In the genomic region with DNA sequence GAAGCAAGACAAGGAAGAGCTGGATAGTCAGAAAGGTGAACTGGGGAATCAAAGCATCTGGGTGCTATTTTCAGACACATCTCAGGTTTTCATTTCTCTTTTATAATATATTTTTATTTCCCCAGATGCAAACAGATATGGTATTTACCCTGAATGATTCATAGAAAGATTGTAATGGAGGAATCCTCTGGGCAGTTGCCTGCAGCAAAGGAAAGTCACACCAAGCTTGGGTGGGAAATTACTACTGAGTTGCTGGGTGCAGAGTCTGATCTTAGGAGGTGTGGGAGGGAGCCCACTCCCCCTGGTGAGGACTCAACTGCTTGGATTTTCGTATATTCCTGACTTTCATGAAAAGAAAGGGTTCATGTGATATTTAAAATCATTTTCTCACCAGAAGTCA, we compare ENCODE assay signal across 15 cellular contexts. TPM values are rescaled to one million over a fixed set of nuclear protein-coding genes. Genes with fewer than 3 reads are reported as not detected.
DNase-seq lines count a peak whose midpoint lies in the region; ATAC-seq and TF ChIP-seq lines count a peak whose summit lies in the region.
"Had no signal": no experiment of that assay in that cellular context is flagged by ENCODE, and none has a peak within 500 bp of the region (broad histone marks: within the 10 kb centered on the region; RNA-seq: fewer than 3 reads in every experiment).

No MANE protein-coding gene starts in this region.

- TF ChIP-seq CTCF in activated B cell treated with CpG ODN at 0.5 μM for 24 hours (IDR thresholded peaks at IDR 0.05) (no peak), left ventricle myocardium inferior (IDR thresholded peaks at IDR 0.05; ENCODE audit: borderline replicate concordance) (no peak)

- H3K4me3 ChIP-seq in naive thymus-derived CD4-positive, alpha-beta T cell (ENCODE audit: low read length), result no peak overlapping the region
- H3K4me3 ChIP-seq in left ventricle myocardium inferior, result no peak overlapping the region
- H3K4me3 ChIP-seq: right atrium auricular region, transverse colon had no signal

- H3K4me1 Mint-ChIP-seq in activated T-cell treated with anti-CD3 and anti-CD28 coated beads, Interleukin-2, amount 50 U/mL, for 24 hours (ENCODE audit: low read depth), result peaks cover 30% of the 10 kb centered on the region
- peaks cover 27% of the 10 kb centered on the region for H3K4me1 Mint-ChIP-seq in activated B cell treated with CpG ODN at 0.5 μM for 24 hours
- H3K4me1 Mint-ChIP-seq in naive thymus-derived CD4-positive, alpha-beta T cell, result peaks cover 18 to 30% (median 20%) of the 10 kb centered on the region in 7 donors
- H3K4me1 Mint-ChIP-seq in stimulated activated naive B cell treated with anti-CD40 and anti-IgM and Interleukin-4, amounts not matched to agents 10 μg/mL and 1 μg/mL and 100 μg/mL, for 72 hours, result peaks cover 23 to 39% of the 10 kb centered on the region in 2 donors

- H3K27me3 ChIP-seq in naive thymus-derived CD4-positive, alpha-beta T cell (ENCODE audit: control insufficient read depth in 2 of 2, insufficient read depth in 2 of 2, low read length in 2 of 2), result peaks cover 7 to 8% of the 10 kb centered on the region in 2 donors
- H3K27me3 ChIP-seq in left ventricle myocardium inferior (ENCODE audit: low read depth), result no peaks in the 10 kb centered on the region
- H3K27me3 ChIP-seq: right atrium auricular region had no signal

- H3K9me3 ChIP-seq in naive thymus-derived CD4-positive, alpha-beta T cell (ENCODE audit: control insufficient read depth in 2 of 3, low read length in 3 of 3), result no peaks in the 10 kb centered on the region
- no peaks in the 10 kb centered on the region for H3K9me3 ChIP-seq in left ventricle myocardium inferior (replicated peaks)
- H3K9me3 ChIP-seq: right atrium auricular region, stomach, transverse colon had no signal

- H3K4me1 ChIP-seq in naive thymus-derived CD4-positive, alpha-beta T cell (ENCODE audit: control insufficient read depth in 2 of 2, insufficient read depth in 2 of 2, low read length in 2 of 2), result peaks cover 13 to 17% of the 10 kb centered on the region in 2 donors
- peaks cover 26% of the 10 kb centered on the region for H3K4me1 ChIP-seq in left ventricle myocardium inferior
- H3K4me1 ChIP-seq: foreskin keratinocyte had no signal

- CTCF ChIA-PET in activated B cell treated with CpG ODN at 0.5 μM for 24 hours (lab: Charles Lee), result no interaction called here
- CTCF ChIA-PET in naive thymus-derived CD4-positive, alpha-beta T cell (lab: Charles Lee), result no interaction called here

- peaks cover 58% of the 10 kb centered on the region for H3K27me3 Mint-ChIP-seq in activated T-cell treated with anti-CD3 and anti-CD28 coated beads, Interleukin-2, amount 50 U/mL, for 24 hours
- peaks cover 43% of the 10 kb centered on the region for H3K27me3 Mint-ChIP-seq in activated B cell treated with CpG ODN at 0.5 μM for 24 hours
- peaks cover 42 to 64% (median 47%) of the 10 kb centered on the region in 5 donors for H3K27me3 Mint-ChIP-seq in naive thymus-derived CD4-positive, alpha-beta T cell
- H3K27me3 Mint-ChIP-seq in stimulated activated naive B cell treated with anti-CD40 and anti-IgM and Interleukin-4, amounts not matched to agents 10 μg/mL and 1 μg/mL and 100 μg/mL, for 72 hours, result peaks cover 32 to 44% of the 10 kb centered on the region in 2 donors

- intact Hi-C loops in activated B cell treated with CpG ODN at 0.5 μM for 24 hours (cut with micrococcal nuclease), result loop anchor here (5.0 to 10.0 kb wide), 3 partner anchors 157 to 831 kb away; a partner anchor contains a TSS
- intact Hi-C loops in naive thymus-derived CD4-positive, alpha-beta T cell (cut with micrococcal nuclease), result loop anchor here (5.0 to 10.0 kb wide), 6 partner anchors 117 to 628 kb away; a partner anchor contains a TSS
- intact Hi-C loops in left ventricle myocardium inferior (cut with micrococcal nuclease), result no loop called here

- H3K27ac Mint-ChIP-seq in activated T-cell treated with anti-CD3 and anti-CD28 coated beads, Interleukin-2, amount 50 U/mL, for 24 hours, result peak overlapping the region; percentile 55
- no peak overlapping the region for H3K27ac Mint-ChIP-seq in activated B cell treated with CpG ODN at 0.5 μM for 24 hours
- H3K27ac Mint-ChIP-seq in naive thymus-derived CD4-positive, alpha-beta T cell, result no peak overlapping the region
- H3K27ac Mint-ChIP-seq in stimulated activated naive B cell treated with anti-CD40 and anti-IgM and Interleukin-4, amounts not matched to agents 10 μg/mL and 1 μg/mL and 100 μg/mL, for 72 hours, result peak overlapping the region; percentile 20

- no peak for ATAC-seq in activated B cell treated with CpG ODN at 0.5 μM for 24 hours (ENCODE audit: low read depth)
- ATAC-seq in naive thymus-derived CD4-positive, alpha-beta T cell, result no peak
- ATAC-seq in stimulated activated naive B cell treated with anti-CD40 and anti-IgM and Interleukin-4, amounts not matched to agents 10 μg/mL and 1 μg/mL and 100 μg/mL, for 72 hours (replicated peaks), result no peak
- no peak for ATAC-seq in HG03108 (IDR thresholded peaks at IDR 0.05; ENCODE audit: unreplicated experiment)
- ATAC-seq: left ventricle myocardium superior had no signal

- H3K36me3 Mint-ChIP-seq in activated T-cell treated with anti-CD3 and anti-CD28 coated beads, Interleukin-2, amount 50 U/mL, for 24 hours (ENCODE audit: low read depth), result no peaks in the 10 kb centered on the region
- H3K36me3 Mint-ChIP-seq in activated B cell treated with CpG ODN at 0.5 μM for 24 hours (ENCODE audit: low read depth), result no peaks in the 10 kb centered on the region
- H3K36me3 Mint-ChIP-seq in naive thymus-derived CD4-positive, alpha-beta T cell, result no peaks in the 10 kb centered on the region
- no peaks in the 10 kb centered on the region for H3K36me3 Mint-ChIP-seq in stimulated activated naive B cell treated with anti-CD40 and anti-IgM and Interleukin-4, amounts not matched to agents 10 μg/mL and 1 μg/mL and 100 μg/mL, for 72 hours

- POLR2A ChIA-PET in activated B cell treated with CpG ODN at 0.5 μM for 24 hours (lab: Charles Lee), result interaction anchor here (0.5 to 1.0 kb wide), 2 partner anchors 20 to 288 kb away, joined by 3 to 5 read pairs; no protein-coding TSS in a partner anchor
- POLR2A ChIA-PET in naive thymus-derived CD4-positive, alpha-beta T cell (lab: Charles Lee), result no interaction called here

- no peaks in the 10 kb centered on the region for H3K36me3 ChIP-seq in naive thymus-derived CD4-positive, alpha-beta T cell (ENCODE audit: control insufficient read depth in 2 of 3, insufficient read depth in 3 of 3, low read length in 3 of 3)
- H3K36me3 ChIP-seq in left ventricle myocardium inferior, result no peaks in the 10 kb centered on the region
- H3K36me3 ChIP-seq: right atrium auricular region, stomach, transverse colon had no signal

- H3K4me3 Mint-ChIP-seq in activated T-cell treated with anti-CD3 and anti-CD28 coated beads, Interleukin-2, amount 50 U/mL, for 24 hours, result no peak overlapping the region
- H3K4me3 Mint-ChIP-seq in activated B cell treated with CpG ODN at 0.5 μM for 24 hours, result peak overlapping the region; percentile 84
- peak overlapping the region in 6 of 10 donors; percentile 9 to 88 (median 42) for H3K4me3 Mint-ChIP-seq in naive thymus-derived CD4-positive, alpha-beta T cell
- peak overlapping the region in 1 of 2 donors; percentile 33 for H3K4me3 Mint-ChIP-seq in stimulated activated naive B cell treated with anti-CD40 and anti-IgM and Interleukin-4, amounts not matched to agents 10 μg/mL and 1 μg/mL and 100 μg/mL, for 72 hours

- H3K9me3 Mint-ChIP-seq in activated T-cell treated with anti-CD3 and anti-CD28 coated beads, Interleukin-2, amount 50 U/mL, for 24 hours, result no peaks in the 10 kb centered on the region
- H3K9me3 Mint-ChIP-seq in activated B cell treated with CpG ODN at 0.5 μM for 24 hours, result no peaks in the 10 kb centered on the region
- H3K9me3 Mint-ChIP-seq in naive thymus-derived CD4-positive, alpha-beta T cell, result peaks cover 0 to 2% (median 0%) of the 10 kb centered on the region in 11 donors
- H3K9me3 Mint-ChIP-seq in stimulated activated naive B cell treated with anti-CD40 and anti-IgM and Interleukin-4, amounts not matched to agents 10 μg/mL and 1 μg/mL and 100 μg/mL, for 72 hours, result no peaks in the 10 kb centered on the region

- H3K27ac ChIP-seq in naive thymus-derived CD4-positive, alpha-beta T cell (ENCODE audit: low read depth, low read length), result no peak overlapping the region
- H3K27ac ChIP-seq in left ventricle myocardium inferior (replicated peaks), result no peak overlapping the region
- H3K27ac ChIP-seq: foreskin keratinocyte, right atrium auricular region, stomach, transverse colon had no signal

- DNase-seq in activated T-cell treated with anti-CD3 and anti-CD28 coated beads, Interleukin-2, amount 50 U/mL, for 24 hours, result no peak
- DNase-seq in activated T-cell treated with anti-CD3 and anti-CD28 coated beads for 4 hours, result no peak
- DNase-seq in activated B cell treated with CpG ODN at 0.5 μM for 24 hours, result no peak
- no peak for DNase-seq in naive thymus-derived CD4-positive, alpha-beta T cell
- no peak for DNase-seq in stimulated activated naive B cell treated with anti-CD40 and anti-IgM and Interleukin-4, amounts not matched to agents 10 μg/mL and 1 μg/mL and 100 μg/mL, for 72 hours
- DNase-seq in left ventricle myocardium inferior, result no peak
- no peak for DNase-seq in C1 segment of cervical spinal cord (lab: John Stamatoyannopoulos, UW)
- DNase-seq: erythroblast, left ventricle myocardium superior, NCI-H1694, stomach, transverse colon had no signal

RNA-seq across cellular contexts. Expression of a gene that starts 2.1 kb away (rescaled TPM):
- total RNA-seq in activated B cell treated with CpG ODN at 0.5 μM for 24 hours, result 0.07 and 0.10 TPM in 2 replicates
- total RNA-seq in naive thymus-derived CD4-positive, alpha-beta T cell, result under 1 TPM in 3 of 5 experiments, not detected in 2; 0.05 to 0.08 (median 0.07) TPM
- under 1 TPM in 1 of 2 donors, not detected in 1; 0.10 TPM for polyA plus RNA-seq in naive thymus-derived CD4-positive, alpha-beta T cell
- total RNA-seq in left ventricle myocardium inferior, result 8.7 TPM

Comparison
In these comparisons a context has a peak if more than half of its experiments do, and no peak if none do; other contexts are left out.
1. H3K27ac Mint-ChIP-seq: peak in activated T-cell treated with anti-CD3 and anti-CD28 coated beads, Interleukin-2, amount 50 U/mL, for 24 hours (single experiment) and stimulated activated naive B cell treated with anti-CD40 and anti-IgM and Interleukin-4, amounts not matched to agents 10 μg/mL and 1 μg/mL and 100 μg/mL, for 72 hours (single experiment); none in activated B cell treated with CpG ODN at 0.5 μM for 24 hours (single experiment) and naive thymus-derived CD4-positive, alpha-beta T cell (0 of 9).